ENCODE assay signal across 8 cellular contexts in the genomic region with DNA sequence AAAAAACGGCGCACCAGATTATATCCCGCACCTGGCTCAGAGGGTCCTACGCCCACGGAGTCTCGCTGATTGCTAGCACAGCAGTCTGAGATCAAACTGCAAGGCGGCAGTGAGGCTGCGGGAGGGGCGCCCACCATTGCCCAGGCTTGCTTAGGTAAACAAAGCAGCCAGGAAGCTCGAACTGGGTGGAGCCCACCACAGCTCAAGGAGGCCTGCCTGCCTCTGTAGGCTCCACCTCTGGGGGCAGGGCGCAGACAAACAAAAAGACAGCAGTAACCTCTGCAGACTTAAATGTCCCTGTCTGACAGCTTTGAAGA. TPM values are rescaled to one million over a fixed set of nuclear protein-coding genes. Genes with fewer than 3 reads are reported as not detected.
DNase-seq lines count a peak whose midpoint lies in the region; ATAC-seq, FAIRE-seq and TF ChIP-seq lines count a peak whose summit lies in the region.
"Not testable (repeated sequence)": the region's sequence is repeated elsewhere in the genome, so short reads cannot be mapped to it uniquely, and the experiment has no call there.

No MANE protein-coding gene starts in this region.

- H3K9me3 Mint-ChIP-seq in activated CD8-positive, alpha-beta T cell treated with anti-CD3 and anti-CD28 coated beads, Interleukin-2, amount 10 ng/mL, durations not matched to agents 7 days and 5 days (ENCODE audit: insufficient read depth), result not testable (repeated sequence)
- peaks cover 16% of the 10 kb centered on the region for H3K9me3 Mint-ChIP-seq in nephron progenitor cell

- not testable (repeated sequence) for ATAC-seq in DND-41 (ENCODE audit: insufficient read depth, low read depth); activated CD8-positive, alpha-beta T cell treated with anti-CD3 and anti-CD28 coated beads, Interleukin-2, amount 10 ng/mL, durations not matched to agents 7 days and 5 days

- POLR2A ChIA-PET in activated CD8-positive, alpha-beta T cell treated with anti-CD3 and anti-CD28 coated beads, Interleukin-2, amount 10 ng/mL, durations not matched to agents 7 days and 5 days (lab: Charles Lee), result not testable (repeated sequence)

- peaks cover 12% of the 10 kb centered on the region for H3K4me1 Mint-ChIP-seq in activated CD8-positive, alpha-beta T cell treated with anti-CD3 and anti-CD28 coated beads, Interleukin-2, amount 10 ng/mL, durations not matched to agents 7 days and 5 days (ENCODE audit: low read depth)
- H3K4me1 Mint-ChIP-seq in nephron progenitor cell, result not testable (repeated sequence)

- TF ChIP-seq EP300 in suprapubic skin (IDR thresholded peaks at IDR 0.05), result not testable (repeated sequence)

- H3K4me3 Mint-ChIP-seq in activated CD8-positive, alpha-beta T cell treated with anti-CD3 and anti-CD28 coated beads, Interleukin-2, amount 10 ng/mL, durations not matched to agents 7 days and 5 days, result not testable (repeated sequence)
- peak overlapping the region; percentile 78 for H3K4me3 Mint-ChIP-seq in nephron progenitor cell

- not testable (repeated sequence) for H3K4me2 ChIP-seq in DND-41 (ENCODE audit: insufficient read depth, low read length)

- H3K36me3 Mint-ChIP-seq in activated CD8-positive, alpha-beta T cell treated with anti-CD3 and anti-CD28 coated beads, Interleukin-2, amount 10 ng/mL, durations not matched to agents 7 days and 5 days (ENCODE audit: low read depth), result peaks cover 24% of the 10 kb centered on the region
- peaks cover 46% of the 10 kb centered on the region for H3K36me3 Mint-ChIP-seq in nephron progenitor cell (ENCODE audit: low read depth)

- TF ChIP-seq POLR2A in suprapubic skin (IDR thresholded peaks at IDR 0.05), result not testable (repeated sequence)

- peak overlapping the region; percentile 43 for H3K27ac Mint-ChIP-seq in activated CD8-positive, alpha-beta T cell treated with anti-CD3 and anti-CD28 coated beads, Interleukin-2, amount 10 ng/mL, durations not matched to agents 7 days and 5 days
- H3K27ac Mint-ChIP-seq in nephron progenitor cell, result not testable (repeated sequence)

- H3K36me3 ChIP-seq in DND-41 (ENCODE audit: insufficient read depth, low read length), result peaks cover 12% of the 10 kb centered on the region; the same call in 1 of the 2 replicates
- not testable (repeated sequence) for H3K36me3 ChIP-seq in HUES64 (ENCODE audit: insufficient read depth, low read length); bronchial epithelial cell (ENCODE audit: control insufficient read depth, insufficient read depth, low read length); esophagus (ENCODE audit: control insufficient read depth in 2 of 2, insufficient read depth in 2 of 2, low read length in 1 of 2); iPS-15b (ENCODE audit: control insufficient read depth, insufficient read depth, low read length); suprapubic skin

- H3K27me3 Mint-ChIP-seq in activated CD8-positive, alpha-beta T cell treated with anti-CD3 and anti-CD28 coated beads, Interleukin-2, amount 10 ng/mL, durations not matched to agents 7 days and 5 days (ENCODE audit: low read depth); nephron progenitor cell (ENCODE audit: low read depth, poor library complexity): not testable (repeated sequence)

- H3K9ac ChIP-seq in DND-41 (ENCODE audit: low read depth, low read length); iPS-15b (ENCODE audit: low read depth, low read length): not testable (repeated sequence)
- peak overlapping the region; percentile 63; the same call in 1 of the 2 replicates for H3K9ac ChIP-seq in HUES64 (ENCODE audit: low read depth, low read length)

- 22% methylated on average over 3 of the region's 11 CpGs for WGBS in HUES64
- 33 to 44% methylated on average over 6 to 11 of the region's 11 CpGs for WGBS in esophagus, 2 donors
- WGBS in suprapubic skin, result 66% methylated on average over 11 of the region's 11 CpGs

- H3K27me3 ChIP-seq in DND-41 (ENCODE audit: insufficient read depth, low read length, poor library complexity); HUES64 (ENCODE audit: insufficient read depth, low read length); bronchial epithelial cell (ENCODE audit: control insufficient read depth, insufficient read depth, low read length); esophagus (ENCODE audit: control insufficient read depth in 1 of 2, insufficient read depth in 2 of 2, low read length in 2 of 2); iPS-15b (ENCODE audit: control insufficient read depth, insufficient read depth, low read length); suprapubic skin: not testable (repeated sequence)

- DNase-seq in DND-41 (peak; percentile 16), nephron progenitor cell (peak; percentile 31)
- DNase-seq in activated CD8-positive, alpha-beta T cell treated with anti-CD3 and anti-CD28 coated beads, Interleukin-2, amount 10 ng/mL, durations not matched to agents 7 days and 5 days, result peak; percentile 35
- DNase-seq in bronchial epithelial cell (ENCODE audit: low read depth); suprapubic skin (ENCODE audit: low spot score in 2 of 2): not testable (repeated sequence)

- not testable (repeated sequence) for H3K4me3 ChIP-seq in DND-41 (ENCODE audit: low read depth in 1 of 2, low read length in 2 of 2)
- peak overlapping the region; percentile 42 for H3K4me3 ChIP-seq in HUES64 (ENCODE audit: low read length)
- H3K4me3 ChIP-seq in bronchial epithelial cell (ENCODE audit: low read depth, low read length), result peak overlapping the region; percentile 28
- peak overlapping the region; percentile 11 to 24 for H3K4me3 ChIP-seq in esophagus (ENCODE audit: low read depth in 1 of 2, low read length in 2 of 2)
- peak overlapping the region; percentile 50 for H3K4me3 ChIP-seq in iPS-15b (ENCODE audit: low read depth, low read length)
- H3K4me3 ChIP-seq in suprapubic skin, result peak overlapping the region; percentile 5

- H3K79me2 ChIP-seq in DND-41 (ENCODE audit: insufficient read depth, low read length), result not testable (repeated sequence)

- TF ChIP-seq CTCF in DND-41 (IDR thresholded peaks at IDR 0.05; ENCODE audit: borderline replicate concordance, extremely low read depth, low read length, poor library complexity, severe bottlenecking); bronchial epithelial cell (IDR thresholded peaks at IDR 0.05; ENCODE audit: insufficient read depth, low read length, severe bottlenecking); nephron progenitor cell (IDR thresholded peaks at IDR 0.05); suprapubic skin (IDR thresholded peaks at IDR 0.05): not testable (repeated sequence)

- FAIRE-seq in bronchial epithelial cell (lab: Jason Lieb, UNC), result not testable (repeated sequence)

- H2AFZ ChIP-seq in DND-41 (ENCODE audit: low read depth, low read length), result not testable (repeated sequence)

- H4K20me1 ChIP-seq in DND-41 (ENCODE audit: insufficient read depth, low read length), result not testable (repeated sequence)

- not testable (repeated sequence) for H3K4me1 ChIP-seq in DND-41 (ENCODE audit: insufficient read depth, low read length); HUES64 (ENCODE audit: insufficient read depth, low read length); esophagus (ENCODE audit: control insufficient read depth in 2 of 2, insufficient read depth in 2 of 2, low read length in 1 of 2); iPS-15b (ENCODE audit: control insufficient read depth, insufficient read depth, low read length); suprapubic skin

- not testable (repeated sequence) for H3K9me3 ChIP-seq in DND-41 (ENCODE audit: insufficient read depth, low read length, severe bottlenecking); HUES64 (ENCODE audit: insufficient read depth, low read depth, low read length); esophagus (ENCODE audit: control insufficient read depth in 2 of 2, insufficient read depth in 1 of 2, low read depth in 1 of 2, low read length in 1 of 2); iPS-15b (ENCODE audit: control insufficient read depth, insufficient read depth, low read length); suprapubic skin

- not testable (repeated sequence) for H3K27ac ChIP-seq in DND-41 (ENCODE audit: low read length); HUES64 (ENCODE audit: low read depth, low read length); esophagus (ENCODE audit: low read depth in 2 of 2, low read length in 1 of 2); suprapubic skin

- CTCF ChIA-PET in activated CD8-positive, alpha-beta T cell treated with anti-CD3 and anti-CD28 coated beads, Interleukin-2, amount 10 ng/mL, durations not matched to agents 7 days and 5 days (lab: Charles Lee), result not testable (repeated sequence)

RNA-seq across cellular contexts. Expression of a gene that starts 35.8 kb away (rescaled TPM):
- polyA plus RNA-seq in HUES64 (2013, experiment 1 of 2), result 28.4 TPM
- polyA plus RNA-seq in HUES64 (2013, experiment 2 of 2), result 33.8 TPM
- total RNA-seq in activated CD8-positive, alpha-beta T cell treated with anti-CD3 and anti-CD28 coated beads, Interleukin-2, amount 10 ng/mL, durations not matched to agents 7 days and 5 days, result 10 to 100 TPM; 35.6 to 37.3 TPM
- total RNA-seq in bronchial epithelial cell, result 11.3 and 12.0 TPM in 2 replicates
- polyA plus RNA-seq in esophagus, result 10 to 100 TPM; 18.6 to 33.4 TPM
- 10 to 100 TPM; 14.4 to 34.8 (median 17.4) TPM for total RNA-seq in suprapubic skin

RNA-seq across cellular contexts. Expression of a gene that starts 54.2 kb away (rescaled TPM):
- polyA plus RNA-seq in HUES64 (2013, experiment 1 of 2), result 15.7 TPM
- 18.4 TPM for polyA plus RNA-seq in HUES64 (2013, experiment 2 of 2)
- total RNA-seq in activated CD8-positive, alpha-beta T cell treated with anti-CD3 and anti-CD28 coated beads, Interleukin-2, amount 10 ng/mL, durations not matched to agents 7 days and 5 days, result 10 to 100 TPM; 13.4 to 13.5 TPM
- total RNA-seq in bronchial epithelial cell (15.2 and 22.1 TPM in 2 replicates), suprapubic skin (10 to 100 TPM in 1 of 4 donors, 1 to 10 TPM in 3; 4.2 to 12.1 (median 6.6) TPM)
- 1 to 10 TPM in 1 of 2 donors, under 1 TPM in 1; 0.55 to 3.7 TPM for polyA plus RNA-seq in esophagus
